Comparison of ENCODE assay signal across 8 cellular contexts in the genomic region with DNA sequence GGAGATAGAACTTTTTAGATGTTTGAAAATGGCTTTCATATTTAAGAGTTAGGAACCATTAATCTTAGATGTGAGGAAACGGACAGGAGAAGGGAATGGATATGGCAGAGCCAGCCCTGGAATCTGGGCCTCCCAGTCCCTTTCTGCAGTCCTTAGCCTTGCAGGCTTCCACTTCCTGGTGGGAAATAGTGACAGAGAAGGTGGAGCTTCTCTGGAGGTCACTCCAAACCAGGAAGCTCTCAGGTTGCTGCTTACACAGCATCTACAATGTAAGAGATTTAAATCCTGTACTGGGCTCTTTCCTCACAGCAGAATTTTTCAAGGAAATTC. TPM values are rescaled to one million over a fixed set of nuclear protein-coding genes. Genes with fewer than 3 reads are reported as not detected.
A peak's percentile ranks its signal among the peaks of the same experiment; 100 is the strongest.
DNase-seq lines count a peak whose midpoint lies in the region; TF ChIP-seq lines count a peak whose summit lies in the region.

No MANE protein-coding gene starts in this region.

- H3K4me1 ChIP-seq in MM.1S (ENCODE audit: low read length) (peaks cover 41% of the 10 kb centered on the region), skeletal muscle tissue (ENCODE audit: control insufficient read depth in 3 of 3, insufficient read depth in 3 of 3, low read length in 3 of 3) (peaks cover 10 to 24% (median 11%) of the 10 kb centered on the region in 3 donors)

- no peaks in the 10 kb centered on the region for H3K9me3 ChIP-seq in MM.1S (replicated peaks; ENCODE audit: insufficient read depth, low read length)
- H3K9me3 ChIP-seq in skeletal muscle tissue (ENCODE audit: control insufficient read depth in 3 of 3, low read length in 3 of 3), result no peaks in the 10 kb centered on the region

- no peak for TF ChIP-seq CTCF in MM.1S (IDR thresholded peaks at IDR 0.05; ENCODE audit: low read length)
- TF ChIP-seq CTCF in epithelial cell of esophagus (IDR thresholded peaks at IDR 0.05; ENCODE audit: insufficient read depth, low read depth, low read length, missing control alignments), result no peak

- peak overlapping the region; percentile 87; the same call in 1 of the 2 replicates for H3K9ac ChIP-seq in MM.1S (ENCODE audit: low read length)
- H3K9ac ChIP-seq in skeletal muscle tissue (ENCODE audit: low read depth in 1 of 3, low read length in 3 of 3), result no peak overlapping the region

- H2AFZ ChIP-seq in MM.1S (ENCODE audit: low read length), result no peak overlapping the region

- no peaks in the 10 kb centered on the region for H3K9me2 ChIP-seq in MM.1S (replicated peaks; ENCODE audit: insufficient read depth, low read length)

- peaks cover 93% of the 10 kb centered on the region for H3F3A ChIP-seq in MM.1S (ENCODE audit: insufficient read depth, low read length)

- H3K79me2 ChIP-seq in MM.1S (ENCODE audit: low read length), result peaks cover 48% of the 10 kb centered on the region

- peaks cover 13% of the 10 kb centered on the region; the same call in 1 of the 2 replicates for H4K20me1 ChIP-seq in MM.1S (ENCODE audit: insufficient read depth, low read length)

- peak overlapping the region; percentile 80 for H3K4me2 ChIP-seq in MM.1S (ENCODE audit: low read depth, low read length)

- H3K27ac ChIP-seq in MM.1S (ENCODE audit: low read length) (peak overlapping the region; percentile 86; the same call in 1 of the 2 replicates), skeletal muscle tissue (ENCODE audit: low read depth, low read length) (peak overlapping the region; percentile 91)

- H3K4me3 ChIP-seq in MM.1S (ENCODE audit: low read length) (peak overlapping the region; percentile 78), epithelial cell of esophagus (ENCODE audit: low read length) (peak overlapping the region; percentile 93), skeletal muscle tissue (ENCODE audit: low read length in 3 of 3) (peak overlapping the region in 2 of 3 donors; percentile 8 to 19)

- peaks cover 29% of the 10 kb centered on the region for H3K36me3 ChIP-seq in MM.1S (replicated peaks; ENCODE audit: insufficient read depth, low read length)
- peaks cover 2 to 16% (median 15%) of the 10 kb centered on the region in 3 donors for H3K36me3 ChIP-seq in skeletal muscle tissue (ENCODE audit: control insufficient read depth in 3 of 3, insufficient read depth in 3 of 3, low read length in 3 of 3)

- DNase-seq in NCI-H2196 (lab: John Stamatoyannopoulos, UW; ENCODE audit: unreplicated experiment) (peak; percentile 51), NCI-H2196 treated with DMSO at 0.1 percent for 48 hours (lab: John Stamatoyannopoulos, UW; ENCODE audit: unreplicated experiment) (no peak), MM.1S (no peak), epithelial cell of esophagus (ENCODE audit: low read depth) (no peak), germinal center (ENCODE audit: low spot score) (no peak), OCI-M1 (lab: John Stamatoyannopoulos, UW) (no peak)
- DNase-seq in stimulated activated naive CD4-positive, alpha-beta T cell (lab: John Stamatoyannopoulos, UW), result no peak

- H3K27me3 ChIP-seq in MM.1S (replicated peaks; ENCODE audit: insufficient read depth, low read length) (no peaks in the 10 kb centered on the region), skeletal muscle tissue (ENCODE audit: control insufficient read depth in 3 of 3, insufficient read depth in 3 of 3, low read length in 3 of 3) (peaks cover 0 to 10% (median 0%) of the 10 kb centered on the region in 3 donors)

RNA-seq across cellular contexts. Expression of gene S100A11, which starts 2.5 kb away (rescaled TPM):
- 10.4 TPM for total RNA-seq in skeletal muscle tissue

RNA-seq across cellular contexts. Expression of gene S100A10, which starts 40.6 kb away (rescaled TPM):
- total RNA-seq in skeletal muscle tissue, result 43.8 TPM

RNA-seq across cellular contexts. Expression of gene TCHHL1, which starts 54.6 kb away (rescaled TPM):
- total RNA-seq in skeletal muscle tissue, result not detected

Comparison
In these comparisons a context has a peak if more than half of its experiments do, and no peak if none do; other contexts are left out.
1. H3K4me3 ChIP-seq: peak in every context shown above with its lines; median percentile 93 in epithelial cell of esophagus; 78 in MM.1S; 14 in skeletal muscle tissue.